In the genomic region with DNA sequence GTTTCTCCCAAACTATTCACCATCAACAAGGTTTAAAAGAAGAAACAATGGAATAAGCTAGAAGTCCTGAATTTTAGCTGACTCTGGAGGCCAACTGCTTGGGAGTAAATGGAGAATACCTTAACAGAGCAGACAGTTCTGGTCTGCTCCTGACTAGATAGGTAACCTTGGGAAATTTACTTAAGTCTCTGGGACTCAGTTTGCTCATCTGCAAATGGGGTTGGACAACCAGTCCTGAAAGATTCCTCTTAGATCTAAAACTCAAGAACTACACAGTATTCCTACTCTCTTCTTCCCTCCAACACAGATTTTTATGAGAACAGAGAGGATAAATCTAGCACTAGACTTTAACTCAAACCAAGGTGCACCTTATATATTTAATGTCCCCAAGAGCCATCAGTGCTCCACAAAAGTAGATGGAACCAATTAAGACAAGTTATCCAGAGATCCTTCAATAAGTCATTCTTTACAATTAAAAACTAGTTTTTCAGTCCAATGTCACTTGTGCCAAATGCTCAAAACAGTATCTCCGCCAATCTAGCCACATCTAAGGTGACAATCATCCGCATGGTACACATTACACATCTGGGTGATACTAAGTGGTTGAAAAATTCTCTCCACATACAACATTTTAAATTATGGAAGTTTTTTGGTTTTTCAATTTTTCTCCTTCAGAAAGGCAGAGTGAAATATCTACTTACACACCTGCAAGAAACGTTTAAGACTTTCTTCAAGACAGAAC, we compare ENCODE assay signal across 1 cellular context.
TF ChIP-seq lines count a peak whose summit lies in the region.

No MANE protein-coding gene starts in this region.

TF ChIP-seq in WTC11, 78 proteins besides CTCF, POLR2A, EP300 and RAD21 (continued from another document):
- TF ChIP-seq, protein P1, sequence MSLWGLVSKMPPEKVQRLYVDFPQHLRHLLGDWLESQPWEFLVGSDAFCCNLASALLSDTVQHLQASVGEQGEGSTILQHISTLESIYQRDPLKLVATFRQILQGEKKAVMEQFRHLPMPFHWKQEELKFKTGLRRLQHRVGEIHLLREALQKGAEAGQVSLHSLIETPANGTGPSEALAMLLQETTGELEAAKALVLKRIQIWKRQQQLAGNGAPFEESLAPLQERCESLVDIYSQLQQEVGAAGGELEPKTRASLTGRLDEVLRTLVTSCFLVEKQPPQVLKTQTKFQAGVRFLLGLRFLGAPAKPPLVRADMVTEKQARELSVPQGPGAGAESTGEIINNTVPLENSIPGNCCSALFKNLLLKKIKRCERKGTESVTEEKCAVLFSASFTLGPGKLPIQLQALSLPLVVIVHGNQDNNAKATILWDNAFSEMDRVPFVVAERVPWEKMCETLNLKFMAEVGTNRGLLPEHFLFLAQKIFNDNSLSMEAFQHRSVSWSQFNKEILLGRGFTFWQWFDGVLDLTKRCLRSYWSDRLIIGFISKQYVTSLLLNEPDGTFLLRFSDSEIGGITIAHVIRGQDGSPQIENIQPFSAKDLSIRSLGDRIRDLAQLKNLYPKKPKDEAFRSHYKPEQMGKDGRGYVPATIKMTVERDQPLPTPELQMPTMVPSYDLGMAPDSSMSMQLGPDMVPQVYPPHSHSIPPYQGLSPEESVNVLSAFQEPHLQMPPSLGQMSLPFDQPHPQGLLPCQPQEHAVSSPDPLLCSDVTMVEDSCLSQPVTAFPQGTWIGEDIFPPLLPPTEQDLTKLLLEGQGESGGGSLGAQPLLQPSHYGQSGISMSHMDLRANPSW (CRISPR knock-in tag; conservative IDR thresholded peaks at IDR 0.05; ENCODE audit: low read depth): no peak
- TF ChIP-seq, protein P2, sequence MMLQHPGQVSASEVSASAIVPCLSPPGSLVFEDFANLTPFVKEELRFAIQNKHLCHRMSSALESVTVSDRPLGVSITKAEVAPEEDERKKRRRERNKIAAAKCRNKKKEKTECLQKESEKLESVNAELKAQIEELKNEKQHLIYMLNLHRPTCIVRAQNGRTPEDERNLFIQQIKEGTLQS (CRISPR knock-in tag; conservative IDR thresholded peaks at IDR 0.05): no peak
- no peak for TF ChIP-seq FOXJ3 (CRISPR knock-in tag; IDR thresholded peaks at IDR 0.05; ENCODE audit: borderline replicate concordance)
- no peak for TF ChIP-seq GTF2I (CRISPR knock-in tag; conservative IDR thresholded peaks at IDR 0.05)
